Comparison of ENCODE assay signal across 8 cellular contexts in the genomic region with DNA sequence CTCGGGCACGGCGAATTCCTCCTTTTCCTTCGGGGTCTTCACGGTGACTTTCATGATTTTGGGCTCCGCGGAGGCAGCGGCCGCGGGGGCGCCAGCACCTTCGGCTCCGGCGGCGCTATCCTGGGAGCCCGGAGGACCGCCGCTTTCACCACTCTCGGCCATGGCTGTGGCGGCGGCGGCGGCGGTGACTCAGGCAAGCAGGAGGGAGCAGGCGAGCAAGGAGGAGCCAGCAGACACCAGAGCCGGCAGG. TPM values are rescaled to one million over a fixed set of nuclear protein-coding genes. Genes with fewer than 3 reads are reported as not detected.
DNase-seq lines count a peak whose midpoint lies in the region; ATAC-seq and TF ChIP-seq lines count a peak whose summit lies in the region.

No MANE protein-coding gene starts in this region.

- peaks cover 3% of the 10 kb centered on the region for H3K9me3 Mint-ChIP-seq in mesothelial cell of epicardium

- TF ChIP-seq CTCF in colonic mucosa (IDR thresholded peaks at IDR 0.05) (no peak), mesothelial cell of epicardium (IDR thresholded peaks at IDR 0.05; ENCODE audit: unreplicated experiment) (no peak), suprapubic skin (IDR thresholded peaks at IDR 0.05) (no peak)

- H3K4me1 ChIP-seq in colonic mucosa (no peaks in the 10 kb centered on the region), suprapubic skin (peaks cover 39% of the 10 kb centered on the region)

- H3K27ac Mint-ChIP-seq in mesothelial cell of epicardium: peak overlapping the region; percentile 100

- H3K27ac ChIP-seq in colonic mucosa: peak overlapping the region; percentile 97
- H3K27ac ChIP-seq in suprapubic skin: peak overlapping the region; percentile 98

- H3K4me1 Mint-ChIP-seq in mesothelial cell of epicardium: peaks cover 26% of the 10 kb centered on the region

- TF ChIP-seq EP300 in suprapubic skin (IDR thresholded peaks at IDR 0.05): no peak

- DNase-seq in AG20443 (ENCODE audit: low spot score) (peak; percentile 92), colonic mucosa (no peak), mesothelial cell of epicardium (ENCODE audit: low spot score in 2 of 2, unreplicated experiment in 2 of 2) (peak in 1 of 2 experiments; percentile 59), suprapubic skin (ENCODE audit: low spot score in 2 of 2) (peak; percentile 91 to 93), NCI-H345 treated with DMSO at 0.1 percent for 48 hours (lab: John Stamatoyannopoulos, UW; ENCODE audit: unreplicated experiment) (no peak)

- intact Hi-C loops in colonic mucosa (cut with DNase I): no loop called here

- 0% methylated on average over 4 of the region's 26 CpGs for WGBS in suprapubic skin

- H3K9me3 ChIP-seq in colonic mucosa: no peaks in the 10 kb centered on the region
- no peaks in the 10 kb centered on the region for H3K9me3 ChIP-seq in suprapubic skin

- no peak for TF ChIP-seq POLR2A in suprapubic skin (IDR thresholded peaks at IDR 0.05)

- H3K36me3 ChIP-seq in colonic mucosa (no peaks in the 10 kb centered on the region), suprapubic skin (no peaks in the 10 kb centered on the region)

- H3K9ac ChIP-seq in colonic mucosa (ENCODE audit: low read depth in 2 of 2, low read length in 2 of 2): peak overlapping the region; percentile 92 to 98

- ATAC-seq in GM19023 (IDR thresholded peaks at IDR 0.05; ENCODE audit: unreplicated experiment): peak; percentile 53
- peak; percentile 45 for ATAC-seq in HG03139 (IDR thresholded peaks at IDR 0.05; ENCODE audit: unreplicated experiment)
- peak; percentile 95 for ATAC-seq in SK-N-SH treated with all-trans-retinoic acid at 6 μM for 48 hours

- peak overlapping the region; percentile 95 for H3K4me3 Mint-ChIP-seq in mesothelial cell of epicardium

- H3K27me3 Mint-ChIP-seq in mesothelial cell of epicardium (ENCODE audit: low read depth): no peaks in the 10 kb centered on the region

- H3K27me3 ChIP-seq in colonic mucosa (no peaks in the 10 kb centered on the region), suprapubic skin (no peaks in the 10 kb centered on the region)

- H3K4me3 ChIP-seq in colonic mucosa (peak overlapping the region; percentile 85), suprapubic skin (peak overlapping the region; percentile 90)

- peaks cover 6% of the 10 kb centered on the region for H3K36me3 Mint-ChIP-seq in mesothelial cell of epicardium

TF ChIP-seq in SK-N-SH treated with all-trans-retinoic acid at 6 μM for 48 hours, 23 proteins besides CTCF, POLR2A, EP300 and RAD21:
- TF ChIP-seq TOX (CRISPR knock-in tag; IDR thresholded peaks at IDR 0.05; ENCODE audit: borderline replicate concordance) (no peak), TCF4 (CRISPR knock-in tag; IDR thresholded peaks at IDR 0.05; ENCODE audit: borderline replicate concordance) (no peak), ISL1 (CRISPR knock-in tag; IDR thresholded peaks at IDR 0.05) (no peak), CSRNP3 (CRISPR knock-in tag; IDR thresholded peaks at IDR 0.05) (no peak)

RNA-seq across cellular contexts. Expression of gene UBQLN1, which starts 0.3 kb away (rescaled TPM):
- total RNA-seq in colonic mucosa (100 to 1,000 TPM in 1 of 2 donors, 10 to 100 TPM in 1; 87.3 to 101 TPM), mesothelial cell of epicardium (91.5 to 96.6 TPM (median 92.1 TPM) in 3 replicates), suprapubic skin (100 to 1,000 TPM in 2 of 4 donors, 10 to 100 TPM in 2; 94.2 to 110 (median 102) TPM)

Comparison
In these comparisons a context has a peak if more than half of its experiments do, and no peak if none do; other contexts are left out.
1. DNase-seq: peak in AG20443 (single experiment) and suprapubic skin (2 of 2); none in colonic mucosa (single experiment) and NCI-H345 treated with DMSO at 0.1 percent for 48 hours (single experiment).
2. ATAC-seq: peak in every context shown above with its lines; median percentile 95 in SK-N-SH treated with all-trans-retinoic acid at 6 μM for 48 hours; 53 in GM19023; 45 in HG03139.